34 cellular contexts compared by ENCODE assay signal in genomic region chr6:7488494-7488893, GRCh38. TPM values are rescaled to one million over a fixed set of nuclear protein-coding genes. Genes with fewer than 3 reads are reported as not detected.
"Had no signal": no experiment of that assay in that cellular context is flagged by ENCODE, and none has a peak within 500 bp of the region (broad histone marks: within the 10 kb centered on the region; RNA-seq: fewer than 3 reads in every experiment).

No MANE protein-coding gene starts in this region.

- H3K27ac ChIP-seq: adrenal gland, ascending aorta, body of pancreas, brain microvascular endothelial cell, breast epithelium, cardiac muscle cell had no signal

- H3K36me3 ChIP-seq: adrenal gland, ascending aorta, brain microvascular endothelial cell, breast epithelium, cardiac muscle cell had no signal

- H3K9me3 ChIP-seq: adrenal gland, ascending aorta, body of pancreas, breast epithelium had no signal

- H3K27me3 ChIP-seq: adrenal gland, ascending aorta, body of pancreas, brain microvascular endothelial cell, breast epithelium, cardiac muscle cell had no signal

- FAIRE-seq: astrocyte, bronchial epithelial cell had no signal

- H3K4me3 ChIP-seq: adrenal gland, ascending aorta, body of pancreas, breast epithelium, cardiac muscle cell had no signal

- H3K4me1 ChIP-seq: adrenal gland, ascending aorta, body of pancreas, breast epithelium had no signal

- DNase-seq: activated effector memory CD4-positive, alpha-beta T cell treated with anti-CD3 and anti-CD28 coated beads, Interleukin-2, amount 50 U/mL, for 16 hours; activated effector memory CD4-positive, alpha-beta T cell treated with Interleukin-2 at 50 U/mL for 16 hours; activated gamma-delta T cell; activated gamma-delta T cell treated with Interleukin-2 at 50 U/mL for 16 hours; activated naive CD4-positive, alpha-beta T cell; activated naive CD4-positive, alpha-beta T cell treated with anti-CD3 and anti-CD28 coated beads for 36 hours; activated naive CD4-positive, alpha-beta T cell treated with anti-CD3 and anti-CD28 coated beads, Interleukin-2, amount 10 ng/mL, durations not matched to agents 7 days and 5 days; activated naive CD4-positive, alpha-beta T cell treated with anti-CD3 and anti-CD28 coated beads, Interleukin-2, amount 50 U/mL, for 16 hours; activated naive CD4-positive, alpha-beta T cell treated with Interleukin-2 at 50 U/mL for 16 hours; activated naive CD8-positive, alpha-beta T cell treated with anti-CD3 and anti-CD28 coated beads for 36 hours; activated naive CD8-positive, alpha-beta T cell treated with anti-CD3 and anti-CD28 coated beads, Interleukin-2, amount 10 ng/mL, durations not matched to agents 7 days and 5 days; activated naive CD8-positive, alpha-beta T cell treated with anti-CD3 and anti-CD28 coated beads, Interleukin-2, amount 50 U/mL, for 24 hours; activated T-cell treated with anti-CD3 and anti-CD28 coated beads, Interleukin-2, amount 50 U/mL, for 24 hours; activated T-cell treated with anti-CD3 and anti-CD28 coated beads, Interleukin-2, amount 50 U/mL, for 4 hours; activated T-cell treated with anti-CD3 and anti-CD28 coated beads, Interleukin-2, amount 50 U/mL, for 48 hours; activated T-cell treated with anti-CD3 and anti-CD28 coated beads, Interleukin-2, amount 50 U/mL, for 72 hours; adrenal gland; amniotic stem cell; amygdala; anterior cingulate cortex; aorta; body of pancreas; brain microvascular endothelial cell; caudate nucleus; central memory CD4-positive, alpha-beta T cell; cerebellar nuclear complex had no signal

- ATAC-seq: activated naive CD4-positive, alpha-beta T cell treated with anti-CD3 and anti-CD28 coated beads, Interleukin-2, amount 50 U/mL, for 72 hours; activated naive CD8-positive, alpha-beta T cell treated with anti-CD3 and anti-CD28 coated beads, Interleukin-2, amount 50 U/mL, for 24 hours; activated T-cell treated with anti-CD3 and anti-CD28 coated beads, Interleukin-2, amount 50 U/mL, for 4 hours; activated T-cell treated with anti-CD3 and anti-CD28 coated beads, Interleukin-2, amount 50 U/mL, for 72 hours; activated T-helper 17 cell treated with anti-CD3 and anti-CD28 coated beads, Interleukin-2, amount 50 U/mL, for 72 hours; body of pancreas had no signal

RNA-seq across cellular contexts. Expression of gene DSP, which starts 53.0 kb away (rescaled TPM):
- total RNA-seq: activated T-helper 1 cell treated with anti-CD3 and anti-CD28 coated beads, Interleukin-12 subunit alpha, Interleukin-12 subunit beta, Interleukin-2, Interleukin-4 antibody, amounts not matched to agents 30 ng/mL and 10 ng/mL and 1 ng/mL, durations not matched to agents 14 hours and 24 hours and 36 hours had no signal
